26 cellular contexts compared by ENCODE assay signal in genomic region chr1:223654083-223654482, GRCh38. TPM values are rescaled to one million over a fixed set of nuclear protein-coding genes. Genes with fewer than 3 reads are reported as not detected.
A peak's percentile ranks its signal among the peaks of the same experiment; 100 is the strongest.
DNase-seq lines count a peak whose midpoint lies in the region; ATAC-seq, FAIRE-seq and TF ChIP-seq lines count a peak whose summit lies in the region.
"Had no signal": no experiment of that assay in that cellular context is flagged by ENCODE, and none has a peak within 500 bp of the region (broad histone marks: within the 10 kb centered on the region; RNA-seq: fewer than 3 reads in every experiment).

No MANE protein-coding gene starts in this region.

- H3K4me1 ChIP-seq in heart right ventricle (peaks cover 0 to 5% (median 0%) of the 10 kb centered on the region in 9 donors), HepG2 (ENCODE audit: insufficient read depth, low read length) (peaks cover 15% of the 10 kb centered on the region), foreskin keratinocyte (peaks cover 14% of the 10 kb centered on the region), tibial artery (no peaks in the 10 kb centered on the region)
- H3K4me1 ChIP-seq: BE2C, upper lobe of left lung had no signal

- FAIRE-seq in HepG2 (lab: Jason Lieb, UNC): no peak
- FAIRE-seq: GM12878 had no signal

- in situ Hi-C loops in HepG2 (cut with HindIII; ENCODE audit: extremely low pct_ligation_motif_present, low pct_unique_long_range_greater_than_20kb): no loop called here

- intact Hi-C loops in Right ventricle myocardium superior (cut with DNase I): no loop called here
- intact Hi-C loops in heart right ventricle (cut with DNase I): no loop called here
- intact Hi-C loops in HepG2 (cut with micrococcal nuclease; ENCODE audit: unreplicated experiment): no loop called here
- intact Hi-C loops in tibial artery (cut with DNase I; ENCODE audit: low total_unique reads): no loop called here

- H3K4me2 ChIP-seq in HepG2 (ENCODE audit: low read depth, low read length): no peak overlapping the region

- TF ChIP-seq RAD21 in HepG2 (CRISPR knock-in tag; IDR thresholded peaks at IDR 0.05): no peak

- DNase-seq in Right ventricle myocardium superior: no peak
- no peak for DNase-seq in heart right ventricle
- peak; percentile 23 for DNase-seq in SW480 (ENCODE audit: low spot score)
- peak; percentile 13 for DNase-seq in HepG2 (ENCODE audit: low spot score)
- DNase-seq in foreskin keratinocyte: no peak
- no peak for DNase-seq in tibial artery
- no peak for DNase-seq in GF-D8 (lab: John Stamatoyannopoulos, UW)
- DNase-seq: activated naive CD4-positive, alpha-beta T cell treated with anti-CD3 and anti-CD28 coated beads, Interleukin-2, amount 50 U/mL, for 16 hours; BE2C; DMS79; endodermal cell; H7; Kasumi-1; NCI-H2081 treated with DMSO at 0.1 percent for 48 hours; Peyer's patch; upper lobe of left lung had no signal

- CTCF ChIA-PET in HepG2 (lab: Yijun Ruan, JAX; ENCODE audit: low intra/inter-chr PET ratio, low total read pairs): no interaction called here

- H3K4me3 ChIP-seq in heart right ventricle (no peak overlapping the region), HepG2 (replicated peaks in 1 of 3; ENCODE audit: insufficient read depth in 1 of 3, low read depth in 2 of 3, low read length in 3 of 3) (no peak overlapping the region), tibial artery (no peak overlapping the region)
- H3K4me3 ChIP-seq: cardiac muscle cell, GM12878, Peyer's patch, upper lobe of left lung had no signal

- H3K36me3 ChIP-seq in heart right ventricle: no peaks in the 10 kb centered on the region
- H3K36me3 ChIP-seq in HepG2 (replicated peaks in 1 of 2; ENCODE audit: control insufficient read depth in 1 of 2, insufficient read depth in 2 of 2, low read length in 2 of 2): no peaks in the 10 kb centered on the region
- no peaks in the 10 kb centered on the region for H3K36me3 ChIP-seq in tibial artery
- H3K36me3 ChIP-seq: BE2C, cardiac muscle cell, Peyer's patch, upper lobe of left lung had no signal

- no peaks in the 10 kb centered on the region for H4K20me1 ChIP-seq in HepG2 (ENCODE audit: insufficient read depth, low read length)

- peak; percentile 16 for ATAC-seq in Right ventricle myocardium superior (ENCODE audit: poor library complexity)
- no peak for ATAC-seq in heart right ventricle
- no peak for ATAC-seq in HepG2
- ATAC-seq in foreskin keratinocyte: no peak
- ATAC-seq in GM18868 (IDR thresholded peaks at IDR 0.05; ENCODE audit: unreplicated experiment): no peak
- ATAC-seq: GM12878, SK-N-SH treated with all-trans-retinoic acid at 6 μM for 48 hours had no signal

- TF ChIP-seq POLR2A in HepG2 (IDR thresholded peaks at IDR 0.05; ENCODE audit: insufficient read depth in 1 of 2, low read depth in 2 of 2, low read length in 2 of 2): no peak

- POLR2A ChIA-PET in HepG2 (lab: Yijun Ruan, JAX): interaction anchor here (0.7 kb wide), 1 partner anchor 192 kb away, joined by 3 read pairs; no protein-coding TSS in a partner anchor

- H3K79me2 ChIP-seq in HepG2 (ENCODE audit: insufficient read depth, low read length): no peaks in the 10 kb centered on the region

- TF ChIP-seq CTCF in heart right ventricle (IDR thresholded peaks at IDR 0.05) (no peak), HepG2 (CRISPR knock-in tag; IDR thresholded peaks at IDR 0.05) (no peak), foreskin keratinocyte (conservative IDR thresholded peaks at IDR 0.05) (no peak), tibial artery (IDR thresholded peaks at IDR 0.05) (no peak)

- no TSS peak for BruUV-seq in HepG2 (replicated peaks; lab: Mats Ljungman, UMichigan)

- H3K27me3 ChIP-seq in heart right ventricle (peaks cover 0 to 12% (median 0%) of the 10 kb centered on the region in 7 donors), HepG2 (ENCODE audit: control insufficient read depth in 1 of 2, insufficient read depth in 2 of 2, low read length in 2 of 2) (no peaks in the 10 kb centered on the region), foreskin keratinocyte (no peaks in the 10 kb centered on the region), tibial artery (no peaks in the 10 kb centered on the region)
- H3K27me3 ChIP-seq: BE2C, cardiac muscle cell, Peyer's patch, upper lobe of left lung had no signal

- no peak overlapping the region for H3K9ac ChIP-seq in HepG2 (ENCODE audit: insufficient read depth, low read depth, low read length)

- no peak overlapping the region for H3K27ac ChIP-seq in heart right ventricle
- H3K27ac ChIP-seq in HepG2 (ENCODE audit: extremely low read length, insufficient read depth, low read length): no peak overlapping the region
- no peak overlapping the region for H3K27ac ChIP-seq in foreskin keratinocyte
- no peak overlapping the region for H3K27ac ChIP-seq in tibial artery
- H3K27ac ChIP-seq: cardiac muscle cell, upper lobe of left lung had no signal

- no peaks in the 10 kb centered on the region for H3K9me3 ChIP-seq in heart right ventricle
- H3K9me3 ChIP-seq in HepG2 (ENCODE audit: low read length): no peaks in the 10 kb centered on the region
- H3K9me3 ChIP-seq in tibial artery: peaks cover 0 to 4% (median 0%) of the 10 kb centered on the region in 3 donors
- H3K9me3 ChIP-seq: BE2C, Peyer's patch, upper lobe of left lung had no signal

- TF ChIP-seq EP300 in HepG2 (IDR thresholded peaks at IDR 0.05; ENCODE audit: low read depth in 2 of 2, low read length in 2 of 2) (no peak; a peak in 1 of 4 replicates), HepG2 (CRISPR knock-in tag; IDR thresholded peaks at IDR 0.05; ENCODE audit: borderline replicate concordance) (no peak)

- H2AFZ ChIP-seq in HepG2 (ENCODE audit: low read length): no peak overlapping the region

- WGBS in heart right ventricle, 2 donors: 79 to 84% methylated on average over 6 of the region's 6 CpGs
- 0% methylated on average over 6 of the region's 6 CpGs for WGBS in HepG2 (ENCODE audit: low lambda C conversion rate)

TF ChIP-seq in HepG2, 621 proteins besides CTCF, POLR2A, EP300 and RAD21 (continues in another document):
- no peak for TF ChIP-seq SAP130 (CRISPR knock-in tag; IDR thresholded peaks at IDR 0.05; ENCODE audit: low read depth)

RNA-seq across cellular contexts. Expression of gene CAPN8, which starts 11.4 kb away (rescaled TPM):
- total RNA-seq in Right ventricle myocardium superior (not detected), heart right ventricle (not detected), HepG2 (2016; rRNA removed; fragmentation: Illumina TruSeq; extraction: Trizol) (0.20 TPM in 1 of 2 replicates, not detected in the other), foreskin keratinocyte (0.68 and 1.1 TPM in 2 replicates)
- polyA plus RNA-seq in heart right ventricle (under 1 TPM in 1 of 2 donors, not detected in 1; 0.10 TPM), HepG2 (2011; rRNA removed) (0.25 TPM in 2 replicates), foreskin keratinocyte (0.55 and 0.73 TPM in 2 replicates)
- total RNA-seq in HepG2 (2016; cell fraction: cytosol; rRNA removed; fragmentation: Illumina TruSeq; extraction: Trizol; ENCODE audit: low read depth): not detected in 2 replicates
- total RNA-seq in HepG2 (2016; cell fraction: insoluble cytoplasmic fraction; rRNA removed; fragmentation: Illumina TruSeq; extraction: Trizol): 0.11 TPM in 1 of 2 replicates, not detected in the other
- total RNA-seq in HepG2 (2016; cell fraction: membrane; rRNA removed; fragmentation: Illumina TruSeq; extraction: Trizol): not detected in 2 replicates
- total RNA-seq in HepG2 (2016; cell fraction: nucleus; rRNA removed; fragmentation: Illumina TruSeq; extraction: Trizol): 0.31 TPM in 1 of 2 replicates, not detected in the other
- polyA plus RNA-seq in HepG2 (2011; cell fraction: cytosol; rRNA removed): 0.05 TPM in 1 of 2 replicates, not detected in the other
- polyA plus RNA-seq in HepG2 (2011; cell fraction: nucleus; rRNA removed): 1.1 and 2.0 TPM in 2 replicates
- 0.47 and 0.49 TPM in 2 replicates for polyA plus RNA-seq in HepG2 (2012)
- not detected in 2 replicates for polyA plus RNA-seq in HepG2 (2016; cell fraction: cytosol; fragmentation: Illumina TruSeq; extraction: Trizol; ENCODE audit: low read depth)
- not detected in 2 replicates for polyA plus RNA-seq in HepG2 (2016; cell fraction: insoluble cytoplasmic fraction; fragmentation: Illumina TruSeq; extraction: Trizol; ENCODE audit: low read depth)
- polyA plus RNA-seq in HepG2 (2016; cell fraction: membrane; fragmentation: Illumina TruSeq; extraction: Trizol; ENCODE audit: low read depth): not detected in 2 replicates
- 1.4 TPM in 1 of 2 replicates, not detected in the other for polyA plus RNA-seq in HepG2 (2016; cell fraction: nucleus; fragmentation: Illumina TruSeq; extraction: Trizol; ENCODE audit: insufficient read depth, low read depth)
- polyA minus RNA-seq in HepG2 (2011; rRNA and poly(A)+ RNA removed; ENCODE audit: low replicate concordance): 0.58 TPM in 1 of 2 replicates, not detected in the other
- not detected in 2 replicates for polyA minus RNA-seq in HepG2 (2011; cell fraction: cytosol; rRNA and poly(A)+ RNA removed)
- 0.87 and 1.0 TPM in 2 replicates for polyA minus RNA-seq in HepG2 (2011; cell fraction: nucleus; rRNA and poly(A)+ RNA removed)
- total RNA-seq: cardiac muscle cell, fibroblast of lung, glomerular endothelial cell, H7, kidney epithelial cell, lung microvascular endothelial cell, pulmonary artery endothelial cell, subcutaneous adipose tissue had no signal
- polyA plus RNA-seq: fibroblast of lung had no signal

RNA-seq across cellular contexts. Expression of gene CAPN2, which starts 58.3 kb away (rescaled TPM):
- 72.6 TPM for total RNA-seq in Right ventricle myocardium superior
- total RNA-seq in heart right ventricle: 100 to 1,000 TPM in 1 of 10 donors, 10 to 100 TPM in 9; 65.6 to 104 (median 77.6) TPM
- polyA plus RNA-seq in heart right ventricle: 100 to 1,000 TPM in 1 of 2 donors, 10 to 100 TPM in 1; 62.4 to 107 TPM
- total RNA-seq in HepG2 (2016; rRNA removed; fragmentation: Illumina TruSeq; extraction: Trizol): 6.2 and 7.8 TPM in 2 replicates
- 2.0 and 2.6 TPM in 2 replicates for total RNA-seq in HepG2 (2016; cell fraction: cytosol; rRNA removed; fragmentation: Illumina TruSeq; extraction: Trizol; ENCODE audit: low read depth)
- 6.2 and 7.8 TPM in 2 replicates for total RNA-seq in HepG2 (2016; cell fraction: insoluble cytoplasmic fraction; rRNA removed; fragmentation: Illumina TruSeq; extraction: Trizol)
- 5.4 and 5.5 TPM in 2 replicates for total RNA-seq in HepG2 (2016; cell fraction: membrane; rRNA removed; fragmentation: Illumina TruSeq; extraction: Trizol)
- 4.8 and 5.3 TPM in 2 replicates for total RNA-seq in HepG2 (2016; cell fraction: nucleus; rRNA removed; fragmentation: Illumina TruSeq; extraction: Trizol)
- 7.4 and 10.8 TPM in 2 replicates for polyA plus RNA-seq in HepG2 (2011; rRNA removed)
- 3.5 and 4.8 TPM in 2 replicates for polyA plus RNA-seq in HepG2 (2011; cell fraction: cytosol; rRNA removed)
- 27.6 and 31.4 TPM in 2 replicates for polyA plus RNA-seq in HepG2 (2011; cell fraction: nucleus; rRNA removed)
- 7.0 and 8.4 TPM in 2 replicates for polyA plus RNA-seq in HepG2 (2012)
- 2.3 and 2.7 TPM in 2 replicates for polyA plus RNA-seq in HepG2 (2016; cell fraction: cytosol; fragmentation: Illumina TruSeq; extraction: Trizol; ENCODE audit: low read depth)
- polyA plus RNA-seq in HepG2 (2016; cell fraction: insoluble cytoplasmic fraction; fragmentation: Illumina TruSeq; extraction: Trizol; ENCODE audit: low read depth): 8.9 and 9.2 TPM in 2 replicates
- polyA plus RNA-seq in HepG2 (2016; cell fraction: membrane; fragmentation: Illumina TruSeq; extraction: Trizol; ENCODE audit: low read depth): 4.9 and 5.3 TPM in 2 replicates
- polyA plus RNA-seq in HepG2 (2016; cell fraction: nucleus; fragmentation: Illumina TruSeq; extraction: Trizol; ENCODE audit: insufficient read depth, low read depth): 9.2 and 12.8 TPM in 2 replicates
- 5.0 and 63.8 TPM in 2 replicates for polyA minus RNA-seq in HepG2 (2011; rRNA and poly(A)+ RNA removed; ENCODE audit: low replicate concordance)
- 4.1 and 4.3 TPM in 2 replicates for polyA minus RNA-seq in HepG2 (2011; cell fraction: cytosol; rRNA and poly(A)+ RNA removed)
- polyA minus RNA-seq in HepG2 (2011; cell fraction: nucleus; rRNA and poly(A)+ RNA removed): 7.7 and 11.3 TPM in 2 replicates
- total RNA-seq in foreskin keratinocyte: 530 and 551 TPM in 2 replicates
- 278 and 298 TPM in 2 replicates for polyA plus RNA-seq in foreskin keratinocyte

Comparison
In these comparisons a context has a peak if more than half of its experiments do, and no peak if none do; other contexts are left out.
1. DNase-seq: peak in SW480 (single experiment) and HepG2 (single experiment); none in Right ventricle myocardium superior (single experiment), heart right ventricle (0 of 2), foreskin keratinocyte (0 of 2), tibial artery (0 of 2) and GF-D8 (single experiment).